ENCODE assay signal across 26 cellular contexts in genomic region chr11:102934735-102935134, GRCh38. TPM values are rescaled to one million over a fixed set of nuclear protein-coding genes. Genes with fewer than 3 reads are reported as not detected.
DNase-seq lines count a peak whose midpoint lies in the region; ATAC-seq and TF ChIP-seq lines count a peak whose summit lies in the region.
"Had no signal": no experiment of that assay in that cellular context is flagged by ENCODE, and none has a peak within 500 bp of the region (broad histone marks: within the 10 kb centered on the region; RNA-seq: fewer than 3 reads in every experiment).

No MANE protein-coding gene starts in this region.

- H3K4me2 ChIP-seq in GM23338 (no peak overlapping the region), Karpas-422 (ENCODE audit: low read depth, low read length, poor library complexity, severe bottlenecking) (no peak overlapping the region), mesendoderm (ENCODE audit: low read length) (no peak overlapping the region)
- H3K4me2 ChIP-seq: BLaER1 had no signal

- no peaks in the 10 kb centered on the region for H3K36me3 ChIP-seq in GM23338 (ENCODE audit: insufficient read depth)
- H3K36me3 ChIP-seq in Karpas-422 (ENCODE audit: insufficient read depth, low read length): no peaks in the 10 kb centered on the region
- H3K36me3 ChIP-seq in mesendoderm (ENCODE audit: control insufficient read depth, insufficient read depth, low read length): no peaks in the 10 kb centered on the region
- H3K36me3 ChIP-seq: BE2C, BLaER1 had no signal

- H2AK5ac ChIP-seq in mesendoderm (ENCODE audit: low read length): no peak overlapping the region

- H4K8ac ChIP-seq in mesendoderm (ENCODE audit: low read depth, low read length): no peak overlapping the region

- H2BK120ac ChIP-seq in mesendoderm (ENCODE audit: low read depth, low read length): no peak overlapping the region

- no peak overlapping the region for H3K18ac ChIP-seq in mesendoderm (ENCODE audit: low read length)

- no peak overlapping the region for H2BK5ac ChIP-seq in mesendoderm (ENCODE audit: low read length)

- H3K27me3 Mint-ChIP-seq in GM23338 (ENCODE audit: insufficient read depth, low read depth, poor library complexity): no peaks in the 10 kb centered on the region
- H3K27me3 Mint-ChIP-seq: CD4-positive, CD25-positive, alpha-beta regulatory T cell had no signal

- DNase-seq in GM23338 (ENCODE audit: low spot score) (peak; percentile 21), Karpas-422 (peak; percentile 52), iPS-NIHi7 (ENCODE audit: extremely low spot score) (peak; percentile 18), mesendoderm (peak; percentile 3), SHP77 treated with DMSO at 0.1 percent for 48 hours (lab: John Stamatoyannopoulos, UW) (no peak)
- DNase-seq: 8988T; ACHN; BE2C; C1 segment of cervical spinal cord; CD4-positive, alpha-beta memory T cell; CD4-positive, CD25-positive, alpha-beta regulatory T cell; CD8-positive, alpha-beta memory T cell; COR-L47; DMS 273 treated with DMSO at 0.1 percent for 48 hours; DMS153; DMS79; DND-41; EL; GF-D8 had no signal

- WGBS in mesendoderm (ENCODE audit: extremely low coverage, insufficient coverage, low lambda C conversion rate): no CpG with 5 or more reads among the region's 4 CpGs

- no peaks in the 10 kb centered on the region for H3F3A ChIP-seq in GM23338 (replicated peaks; ENCODE audit: low read depth)

- no peaks in the 10 kb centered on the region for H3K9me3 Mint-ChIP-seq in GM23338
- H3K9me3 Mint-ChIP-seq: CD8-positive, alpha-beta memory T cell had no signal

- H3K9me2 ChIP-seq in GM23338 (ENCODE audit: insufficient read depth) (no peaks in the 10 kb centered on the region), Karpas-422 (replicated peaks; ENCODE audit: insufficient read depth, low read length) (no peaks in the 10 kb centered on the region)

- no peaks in the 10 kb centered on the region for H3K27me3 ChIP-seq in GM23338 (ENCODE audit: insufficient read depth)
- no peaks in the 10 kb centered on the region for H3K27me3 ChIP-seq in Karpas-422 (ENCODE audit: low read length)
- no peaks in the 10 kb centered on the region for H3K27me3 ChIP-seq in mesendoderm (ENCODE audit: insufficient read depth, low read length, poor library complexity)
- H3K27me3 ChIP-seq: BE2C, BLaER1 had no signal

- no peak overlapping the region for H4K5ac ChIP-seq in mesendoderm (ENCODE audit: low read length)

- ATAC-seq in GM23338 (peak; percentile 66), HG02571 (IDR thresholded peaks at IDR 0.05; ENCODE audit: unreplicated experiment) (no peak), GM18873 (IDR thresholded peaks at IDR 0.05; ENCODE audit: low FRiP score, unreplicated experiment) (no peak), GM18505 (IDR thresholded peaks at IDR 0.05; ENCODE audit: unreplicated experiment) (no peak)

- no peak overlapping the region for H3K23ac ChIP-seq in mesendoderm (ENCODE audit: low read length)

- no peaks in the 10 kb centered on the region for H3K79me2 ChIP-seq in GM23338 (replicated peaks; ENCODE audit: insufficient read depth)
- no peaks in the 10 kb centered on the region for H3K79me2 ChIP-seq in Karpas-422 (ENCODE audit: low read length)
- H3K79me2 ChIP-seq in mesendoderm (ENCODE audit: control insufficient read depth, insufficient read depth, low read length): no peaks in the 10 kb centered on the region

- H3K56ac ChIP-seq in mesendoderm (ENCODE audit: low read length): no peak overlapping the region

- H3K4me1 Mint-ChIP-seq in GM23338: peaks cover 9% of the 10 kb centered on the region
- H3K4me1 Mint-ChIP-seq: CD14-positive monocyte; CD4-positive, alpha-beta memory T cell; CD4-positive, CD25-positive, alpha-beta regulatory T cell; CD8-positive, alpha-beta memory T cell had no signal

- H3K27ac Mint-ChIP-seq in GM23338: no peak overlapping the region
- H3K27ac Mint-ChIP-seq: CD14-positive monocyte; CD4-positive, alpha-beta memory T cell; CD4-positive, CD25-positive, alpha-beta regulatory T cell; CD8-positive, alpha-beta memory T cell had no signal

- peak in 1 of 2 experiments; percentile 34; a peak in 2 of 4 replicates for TF ChIP-seq CTCF in GM23338 (conservative IDR thresholded peaks at IDR 0.05; ENCODE audit: low read depth in 2 of 2)

- no peaks in the 10 kb centered on the region for H3K79me1 ChIP-seq in mesendoderm (ENCODE audit: low read length)

- no peak overlapping the region for H3K4me3 Mint-ChIP-seq in GM23338
- H3K4me3 Mint-ChIP-seq: CD4-positive, alpha-beta memory T cell; CD4-positive, CD25-positive, alpha-beta regulatory T cell; CD8-positive, alpha-beta memory T cell had no signal

- H3K9ac ChIP-seq in Karpas-422 (ENCODE audit: low read length): no peak overlapping the region
- no peak overlapping the region for H3K9ac ChIP-seq in mesendoderm (ENCODE audit: low read length)
- H3K9ac ChIP-seq: BLaER1 had no signal

- H3K4me3 ChIP-seq in GM23338 (no peak overlapping the region), Karpas-422 (ENCODE audit: low read length) (no peak overlapping the region), mesendoderm (ENCODE audit: low read length) (no peak overlapping the region)
- H3K4me3 ChIP-seq: BLaER1 had no signal

- H3K36me3 Mint-ChIP-seq in GM23338 (ENCODE audit: low read depth): no peaks in the 10 kb centered on the region
- H3K36me3 Mint-ChIP-seq: CD14-positive monocyte; CD4-positive, alpha-beta memory T cell; CD4-positive, CD25-positive, alpha-beta regulatory T cell; CD8-positive, alpha-beta memory T cell had no signal

- H3K27ac ChIP-seq in GM23338 (ENCODE audit: low read depth) (no peak overlapping the region), Karpas-422 (ENCODE audit: low read length) (no peak overlapping the region), mesendoderm (ENCODE audit: low read depth, low read length) (no peak overlapping the region)
- H3K27ac ChIP-seq: BLaER1 had no signal

- no peak for TF ChIP-seq POLR2A in GM18505 (IDR thresholded peaks at IDR 0.05; ENCODE audit: borderline replicate concordance, extremely low read depth, insufficient read depth, insufficient read length)

- H3K9me3 ChIP-seq in Karpas-422 (ENCODE audit: low read length): no peaks in the 10 kb centered on the region
- H3K9me3 ChIP-seq: BE2C, BLaER1 had no signal

- no peak overlapping the region for H2BK15ac ChIP-seq in mesendoderm (replicated peaks; ENCODE audit: low read depth)

- peaks cover 5% of the 10 kb centered on the region; the same call in 1 of the 2 replicates for H3K4me1 ChIP-seq in GM23338 (ENCODE audit: insufficient read depth)
- H3K4me1 ChIP-seq in Karpas-422 (ENCODE audit: low read length): no peaks in the 10 kb centered on the region
- H3K4me1 ChIP-seq in mesendoderm (ENCODE audit: control insufficient read depth, low read depth, low read length): no peaks in the 10 kb centered on the region
- H3K4me1 ChIP-seq: BE2C, BLaER1 had no signal

- no peak overlapping the region for H3K4ac ChIP-seq in mesendoderm (ENCODE audit: low read depth, low read length)

- no peak overlapping the region for H2AFZ ChIP-seq in GM23338
- H2AFZ ChIP-seq in Karpas-422 (ENCODE audit: low read length): no peak overlapping the region

- H4K20me1 ChIP-seq in GM23338 (replicated peaks; ENCODE audit: insufficient read depth) (no peaks in the 10 kb centered on the region), Karpas-422 (ENCODE audit: insufficient read depth, low read depth, low read length) (no peaks in the 10 kb centered on the region)
- H4K20me1 ChIP-seq: BLaER1 had no signal

TF ChIP-seq in GM23338, 12 proteins besides CTCF, POLR2A, EP300 and RAD21 (continues in another document):
- TF ChIP-seq STAT1 (IDR thresholded peaks at IDR 0.05; ENCODE audit: unreplicated experiment) (no peak), ETS1 (IDR thresholded peaks at IDR 0.05) (no peak), POLR2AphosphoS5 (IDR thresholded peaks at IDR 0.05; ENCODE audit: low read depth) (no peak)

RNA-seq across cellular contexts. Expression of gene MMP13, which starts 20.8 kb away (rescaled TPM):
- total RNA-seq in GM23338 (2014; rRNA removed; shearing (Covaris generic)): not detected in 2 replicates
- polyA plus RNA-seq in GM23338 (2016; fragmentation: Nextera tagmentation; extraction: Ambion mirVana): not detected in 2 replicates
- total RNA-seq in Karpas-422 (2014; rRNA removed; shearing (Covaris generic); ENCODE audit: low replicate concordance): not detected in 2 replicates
- polyA plus RNA-seq in mesendoderm (2013, experiment 1 of 2): not detected
- 0.01 TPM for polyA plus RNA-seq in mesendoderm (2013, experiment 2 of 2)
- total RNA-seq: A673; CD4-positive, alpha-beta memory T cell; CD4-positive, CD25-positive, alpha-beta regulatory T cell; CD8-positive, alpha-beta memory T cell had no signal
- polyA plus RNA-seq: AG04450; CD14-positive monocyte; CD4-positive, alpha-beta memory T cell; CD4-positive, CD25-positive, alpha-beta regulatory T cell; CD8-positive, alpha-beta memory T cell had no signal

RNA-seq across cellular contexts. Expression of gene MMP12, which starts 60.0 kb away (rescaled TPM):
- not detected in 2 replicates for total RNA-seq in GM23338 (2014; rRNA removed; shearing (Covaris generic))
- polyA plus RNA-seq in GM23338 (2016; fragmentation: Nextera tagmentation; extraction: Ambion mirVana): not detected in 2 replicates
- not detected in 2 replicates for total RNA-seq in Karpas-422 (2014; rRNA removed; shearing (Covaris generic); ENCODE audit: low replicate concordance)
- polyA plus RNA-seq in mesendoderm (2013, experiment 1 of 2): 0.21 TPM
- polyA plus RNA-seq in mesendoderm (2013, experiment 2 of 2): 0.14 TPM
- total RNA-seq: CD4-positive, alpha-beta memory T cell; CD4-positive, CD25-positive, alpha-beta regulatory T cell; CD8-positive, alpha-beta memory T cell had no signal
- polyA plus RNA-seq: AG04450; CD14-positive monocyte; CD4-positive, alpha-beta memory T cell; CD4-positive, CD25-positive, alpha-beta regulatory T cell; CD8-positive, alpha-beta memory T cell had no signal
